24 cellular contexts compared by ENCODE assay signal in genomic region chr1:11125931-11126330, GRCh38.
"Had no signal": no experiment of that assay in that cellular context is flagged by ENCODE, and none has a peak within 500 bp of the region (broad histone marks: within the 10 kb centered on the region; RNA-seq: fewer than 3 reads in every experiment).

No MANE protein-coding gene starts in this region.

- H3K4me3 Mint-ChIP-seq: activated CD4-positive, alpha-beta memory T cell treated with anti-CD3 and anti-CD28 coated beads for 36 hours; activated CD4-positive, alpha-beta T cell treated with anti-CD3 and anti-CD28 coated beads for 36 hours; activated CD4-positive, alpha-beta T cell treated with anti-CD3 and anti-CD28 coated beads, Interleukin-2, amount 10 ng/mL, durations not matched to agents 24 days and 14 days; activated naive CD4-positive, alpha-beta T cell treated with anti-CD3 and anti-CD28 coated beads for 36 hours; activated naive CD4-positive, alpha-beta T cell treated with anti-CD3 and anti-CD28 coated beads, Interleukin-2, amount 50 U/mL, for 24 hours; activated naive CD8-positive, alpha-beta T cell treated with anti-CD3 and anti-CD28 coated beads, Interleukin-2, amount 10 ng/mL, durations not matched to agents 7 days and 5 days; activated T-helper 1 cell treated with anti-CD3 and anti-CD28 coated beads, Interleukin-12 subunit alpha, Interleukin-12 subunit beta, Interleukin-2, Interleukin-4 antibody, amounts not matched to agents 30 ng/mL and 10 ng/mL and 1 ng/mL, durations not matched to agents 14 hours and 24 hours and 36 hours; effector memory CD8-positive, alpha-beta T cell had no signal

- H3K27me3 Mint-ChIP-seq: activated CD4-positive, alpha-beta memory T cell treated with anti-CD3 and anti-CD28 coated beads for 36 hours; activated CD4-positive, alpha-beta T cell treated with anti-CD3 and anti-CD28 coated beads for 36 hours; activated CD4-positive, alpha-beta T cell treated with anti-CD3 and anti-CD28 coated beads, Interleukin-2, amount 10 ng/mL, durations not matched to agents 24 days and 14 days; activated naive CD4-positive, alpha-beta T cell treated with anti-CD3 and anti-CD28 coated beads, Interleukin-2, amount 50 U/mL, for 24 hours; activated naive CD8-positive, alpha-beta T cell treated with anti-CD3 and anti-CD28 coated beads, Interleukin-2, amount 10 ng/mL, durations not matched to agents 7 days and 5 days; effector memory CD8-positive, alpha-beta T cell had no signal

- H3K4me3 ChIP-seq: body of pancreas had no signal

- H3K27ac ChIP-seq: body of pancreas, epithelial cell of prostate had no signal

- H3K27me3 ChIP-seq: body of pancreas had no signal

- ATAC-seq: activated CD4-positive, alpha-beta T cell treated with anti-CD3 and anti-CD28 coated beads for 36 hours; body of pancreas; effector memory CD8-positive, alpha-beta T cell had no signal

- H3K4me1 Mint-ChIP-seq: activated naive CD4-positive, alpha-beta T cell treated with anti-CD3 and anti-CD28 coated beads, Interleukin-2, amount 50 U/mL, for 24 hours; activated naive CD8-positive, alpha-beta T cell treated with anti-CD3 and anti-CD28 coated beads, Interleukin-2, amount 10 ng/mL, durations not matched to agents 7 days and 5 days had no signal

- H3K27ac Mint-ChIP-seq: activated CD4-positive, alpha-beta memory T cell treated with anti-CD3 and anti-CD28 coated beads for 36 hours; activated CD4-positive, alpha-beta T cell treated with anti-CD3 and anti-CD28 coated beads for 36 hours; activated CD4-positive, alpha-beta T cell treated with anti-CD3 and anti-CD28 coated beads, Interleukin-2, amount 10 ng/mL, durations not matched to agents 24 days and 14 days; activated naive CD4-positive, alpha-beta T cell treated with anti-CD3 and anti-CD28 coated beads for 36 hours; activated naive CD4-positive, alpha-beta T cell treated with anti-CD3 and anti-CD28 coated beads, Interleukin-2, amount 50 U/mL, for 24 hours; activated naive CD8-positive, alpha-beta T cell treated with anti-CD3 and anti-CD28 coated beads, Interleukin-2, amount 10 ng/mL, durations not matched to agents 7 days and 5 days; activated T-helper 1 cell treated with anti-CD3 and anti-CD28 coated beads, Interleukin-12 subunit alpha, Interleukin-12 subunit beta, Interleukin-2, Interleukin-4 antibody, amounts not matched to agents 30 ng/mL and 10 ng/mL and 1 ng/mL, durations not matched to agents 14 hours and 24 hours and 36 hours; activated T-helper 2 cell treated with anti-CD3 and anti-CD28 coated beads, Interferon-gamma antibody, Interleukin-2, Interleukin-4, amounts not matched to agents 10 μg/mL and 5 μg/mL and 100 μg/mL, durations not matched to agents 14 hours and 24 hours and 36 hours had no signal

- H3K9me3 Mint-ChIP-seq: activated CD4-positive, alpha-beta memory T cell treated with anti-CD3 and anti-CD28 coated beads for 36 hours; activated CD4-positive, alpha-beta T cell treated with anti-CD3 and anti-CD28 coated beads, Interleukin-2, amount 10 ng/mL, durations not matched to agents 24 days and 14 days; activated naive CD4-positive, alpha-beta T cell treated with anti-CD3 and anti-CD28 coated beads for 36 hours; activated naive CD4-positive, alpha-beta T cell treated with anti-CD3 and anti-CD28 coated beads, Interleukin-2, amount 50 U/mL, for 24 hours; activated naive CD8-positive, alpha-beta T cell treated with anti-CD3 and anti-CD28 coated beads, Interleukin-2, amount 10 ng/mL, durations not matched to agents 7 days and 5 days; activated T-helper 1 cell treated with anti-CD3 and anti-CD28 coated beads, Interleukin-12 subunit alpha, Interleukin-12 subunit beta, Interleukin-2, Interleukin-4 antibody, amounts not matched to agents 30 ng/mL and 10 ng/mL and 1 ng/mL, durations not matched to agents 14 hours and 24 hours and 36 hours; activated T-helper 2 cell treated with anti-CD3 and anti-CD28 coated beads, Interferon-gamma antibody, Interleukin-2, Interleukin-4, amounts not matched to agents 10 μg/mL and 5 μg/mL and 100 μg/mL, durations not matched to agents 14 hours and 24 hours and 36 hours; effector memory CD8-positive, alpha-beta T cell had no signal

- H3K9me3 ChIP-seq: body of pancreas had no signal

- DNase-seq: activated CD4-positive, alpha-beta memory T cell treated with anti-CD3 and anti-CD28 coated beads for 36 hours; activated CD4-positive, alpha-beta T cell treated with anti-CD3 and anti-CD28 coated beads for 36 hours; activated CD4-positive, alpha-beta T cell treated with anti-CD3 and anti-CD28 coated beads, Interleukin-2, amount 10 ng/mL, durations not matched to agents 24 days and 14 days; activated CD4-positive, CD25-positive, alpha-beta regulatory T cell; activated CD4-positive, CD25-positive, alpha-beta regulatory T cell treated with anti-CD3 and anti-CD28 coated beads, Interleukin-2, amount 50 U/mL, for 72 hours; activated CD8-positive, alpha-beta memory T cell treated with anti-CD3 and anti-CD28 coated beads for 24 hours; activated effector memory CD4-positive, alpha-beta T cell treated with anti-CD3 and anti-CD28 coated beads, Interleukin-2, amount 50 U/mL, for 16 hours; activated naive CD4-positive, alpha-beta T cell treated with anti-CD3 and anti-CD28 coated beads for 36 hours; activated naive CD8-positive, alpha-beta T cell treated with anti-CD3 and anti-CD28 coated beads, Interleukin-2, amount 10 ng/mL, durations not matched to agents 7 days and 5 days; activated T-cell treated with anti-CD3 and anti-CD28 coated beads, Interleukin-2, amount 50 U/mL, for 1 hour; amniotic stem cell; anterior cingulate cortex; body of pancreas; caudate nucleus; cortex of kidney; dermis blood vessel endothelial cell; effector CD4-positive, alpha-beta T cell; effector memory CD8-positive, alpha-beta T cell; head of caudate nucleus; T-helper 2 cell had no signal

- H3K4me1 ChIP-seq: body of pancreas had no signal
